ENCODE assay signal across 1 cellular context in genomic region chr17:732788-733720, GRCh38.
A peak's percentile ranks its signal among the peaks of the same experiment; 100 is the strongest.
TF ChIP-seq lines count a peak whose summit lies in the region.

No MANE protein-coding gene starts in this region.

TF ChIP-seq in HEK293, 187 proteins besides CTCF, POLR2A, EP300 and RAD21 (continued from another document):
- peak; percentile 78; the same call in 1 of the 2 replicates for TF ChIP-seq ZBTB20 (tag by site-specific recombination; IDR thresholded peaks at IDR 0.05)
- 0 out of 2 replicates have a peak, but pooled peaks have one; percentile 21 for TF ChIP-seq REST (tag by site-specific recombination; IDR thresholded peaks at IDR 0.05)
- TF ChIP-seq ZNF513 (tag by site-specific recombination; IDR thresholded peaks at IDR 0.05), result peak; percentile 43
- 0 out of 2 replicates have a peak, but pooled peaks have one; percentile 14 for TF ChIP-seq HIC1 (tag by site-specific recombination; IDR thresholded peaks at IDR 0.05)
- no peak for TF ChIP-seq ZNF558 (tag by site-specific recombination; IDR thresholded peaks at IDR 0.05)
- peak; percentile 47; the same call in 1 of the 2 replicates for TF ChIP-seq ZEB2 (tag by site-specific recombination; IDR thresholded peaks at IDR 0.05)
- 0 out of 2 replicates have a peak, but pooled peaks have one; percentile 7 for TF ChIP-seq ZNF561 (tag by site-specific recombination; IDR thresholded peaks at IDR 0.05; ENCODE audit: borderline replicate concordance)
- 0 out of 2 replicates have a peak, but pooled peaks have one; percentile 6 for TF ChIP-seq ZSCAN30 (tag by site-specific recombination; IDR thresholded peaks at IDR 0.05)
TF ChIP-seq in HEK293: peak in this region for 19.
